Comparison of ENCODE assay signal across 15 cellular contexts in genomic region chr7:64872351-64872750, GRCh38.
"Had no signal": no experiment of that assay in that cellular context is flagged by ENCODE, and none has a peak within 500 bp of the region (broad histone marks: within the 10 kb centered on the region; RNA-seq: fewer than 3 reads in every experiment).

No MANE protein-coding gene starts in this region.

- DNase-seq: activated CD4-positive, alpha-beta T cell treated with anti-CD3 and anti-CD28 coated beads for 4 hours; activated naive CD4-positive, alpha-beta T cell treated with anti-CD3 and anti-CD28 coated beads for 36 hours; activated naive CD8-positive, alpha-beta T cell treated with anti-CD3 and anti-CD28 coated beads, Interleukin-2, amount 50 U/mL, for 24 hours; activated T-cell treated with anti-CD3 and anti-CD28 coated beads for 4 hours; erythroblast; heart right ventricle; mammary epithelial cell; stimulated activated CD4-positive, alpha-beta T cell treated with anti-CD3 and anti-CD28 coated beads, Interleukin-15, amount 100 ng/mL, for 24 hours; stimulated activated naive CD8-positive, alpha-beta T cell treated with anti-CD3 and anti-CD28 coated beads, Interleukin-15, Interleukin-2, amounts not matched to agents 100 U/mL and 50 U/mL, for 24 hours; trophoblast cell had no signal

- H3K27me3 ChIP-seq: dorsolateral prefrontal cortex, suprapubic skin had no signal

- H3K9me3 ChIP-seq: gastroesophageal sphincter, suprapubic skin had no signal

- H3K36me3 ChIP-seq: gastroesophageal sphincter, heart right ventricle, neutrophil, suprapubic skin had no signal

- H3K4me3 ChIP-seq: dorsolateral prefrontal cortex, gastroesophageal sphincter, heart right ventricle, skin epidermis, suprapubic skin had no signal

- H3K27ac ChIP-seq: dorsolateral prefrontal cortex, gastroesophageal sphincter, heart right ventricle, neutrophil, skin epidermis, suprapubic skin had no signal
